ENCODE assay signal across 15 cellular contexts in the genomic region with DNA sequence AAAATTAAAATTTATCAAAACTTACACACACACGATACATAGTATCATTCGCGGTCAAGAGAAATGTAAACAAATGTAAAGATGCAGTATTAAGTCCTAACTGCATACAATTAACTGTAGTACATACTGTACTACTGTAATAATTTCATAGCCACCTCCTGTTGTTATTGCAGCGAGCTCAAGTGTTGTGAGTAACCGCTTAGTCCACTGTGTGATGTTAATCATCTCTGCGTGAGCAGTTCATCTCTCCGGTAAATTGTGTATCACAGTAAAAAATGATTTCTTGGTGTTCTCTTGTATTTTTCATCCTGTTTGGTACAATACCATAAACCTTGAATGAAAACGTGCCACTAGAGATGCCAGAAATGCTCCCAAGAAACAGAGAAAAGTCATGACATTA. TPM values are rescaled to one million over a fixed set of nuclear protein-coding genes. Genes with fewer than 3 reads are reported as not detected.
DNase-seq lines count a peak whose midpoint lies in the region; ATAC-seq and TF ChIP-seq lines count a peak whose summit lies in the region.
"Had no signal": no experiment of that assay in that cellular context is flagged by ENCODE, and none has a peak within 500 bp of the region (broad histone marks: within the 10 kb centered on the region; RNA-seq: fewer than 3 reads in every experiment).

No MANE protein-coding gene starts in this region.

- H4K5ac ChIP-seq in IMR-90 (ENCODE audit: low read depth, low read length) = no peak overlapping the region

- no peak overlapping the region for H2AK5ac ChIP-seq in IMR-90 (ENCODE audit: low read depth, low read length)

- dilution Hi-C loops in IMR-90 (cut with HindIII; ENCODE audit: low sequenced_read_pairs, unreplicated experiment) = no loop called here

- CTCF ChIA-PET in IMR-90 (lab: Yijun Ruan, JAX) = no interaction called here

- H3K9me1 ChIP-seq in IMR-90 (ENCODE audit: insufficient read depth, low read length) = peaks cover 7% of the 10 kb centered on the region

- H3K56ac ChIP-seq in IMR-90 (ENCODE audit: extremely low read depth, insufficient read depth, low read length) = no peak overlapping the region

- H3K27ac ChIP-seq in IMR-90 (ENCODE audit: insufficient read depth, low read length) = no peak overlapping the region

- in situ Hi-C loops in ACHN (cut with HindIII; ENCODE audit: low pct_ligation_motif_present, low pct_unique_long_range_greater_than_20kb, low sequenced_read_pairs) = no loop called here
- in situ Hi-C loops in IMR-90 (cut with MboI; ENCODE audit: low sequenced_read_pairs) = no loop called here
- in situ Hi-C loops in astrocyte of the spinal cord (cut with HindIII; ENCODE audit: low sequenced_read_pairs) = no loop called here

- no peak overlapping the region for H2AK9ac ChIP-seq in IMR-90 (replicated peaks; ENCODE audit: low read depth, low read length, poor library complexity)

- H3K14ac ChIP-seq in IMR-90 (replicated peaks; ENCODE audit: low read depth, low read length) = no peak overlapping the region

- H4K91ac ChIP-seq in IMR-90 (ENCODE audit: insufficient read depth, low read depth, low read length) = no peak overlapping the region

- peaks cover 14% of the 10 kb centered on the region for H3K4me1 ChIP-seq in IMR-90 (ENCODE audit: control insufficient read depth, insufficient read depth, low read length)

- H2AFZ ChIP-seq in IMR-90 (replicated peaks; ENCODE audit: low read length, poor library complexity) = no peak overlapping the region

- TF ChIP-seq POLR2A in IMR-90 (IDR thresholded peaks at IDR 0.05; ENCODE audit: low read depth, low read length) = no peak

- H3K18ac ChIP-seq in IMR-90 (ENCODE audit: low read depth, low read length) = no peak overlapping the region

- no peak overlapping the region for H2BK5ac ChIP-seq in IMR-90 (ENCODE audit: low read depth, low read length, poor library complexity, severe bottlenecking)

- POLR2A ChIA-PET in IMR-90 (lab: Charles Lee; ENCODE audit: unreplicated experiment) = no interaction called here

- WGBS in IMR-90 (ENCODE audit: extremely low coverage in 2 of 2, insufficient read length in 1 of 2), 2 experiments = no CpG with 5 or more reads among the region's 8 CpGs

- no peak overlapping the region for H3K4me2 ChIP-seq in IMR-90 (ENCODE audit: low read depth, low read length)

- no TSS peak for BruUV-seq in IMR-90 (replicated peaks; lab: Mats Ljungman, UMichigan)

- no peak overlapping the region for H2BK20ac ChIP-seq in IMR-90 (ENCODE audit: low read depth, low read length)

- H2BK15ac ChIP-seq in IMR-90 (ENCODE audit: low read depth, low read length) = 0 out of 3 replicates have a peak overlapping the region, but pooled peaks have one; percentile 20

- TF ChIP-seq RAD21 in IMR-90 (IDR thresholded peaks at IDR 0.05; ENCODE audit: low read length) = no peak

- H3K27me3 ChIP-seq in IMR-90 (ENCODE audit: control insufficient read depth, insufficient read depth, low read length) = no peaks in the 10 kb centered on the region

- intact Hi-C loops in IMR-90 (cut with micrococcal nuclease) = loop anchor here (10.0 kb wide), 1 partner anchor 248 kb away; no protein-coding TSS in a partner anchor

- H4K8ac ChIP-seq in IMR-90 (ENCODE audit: low read depth in 2 of 2, low read length in 2 of 2) = no peak overlapping the region

- peaks cover 11 to 40% of the 10 kb centered on the region in 2 experiments for H3K79me1 ChIP-seq in IMR-90 (ENCODE audit: low read depth in 1 of 2, low read length in 2 of 2)

- H4K20me1 ChIP-seq in IMR-90 (ENCODE audit: insufficient read depth, low read length) = peaks cover 4% of the 10 kb centered on the region; the same call in 1 of the 2 replicates

- H3K4ac ChIP-seq in IMR-90 (ENCODE audit: low read depth, low read length) = no peak overlapping the region

- ATAC-seq in IMR-90 (ENCODE audit: low read depth) (no peak), GM18502 (IDR thresholded peaks at IDR 0.05; ENCODE audit: poor library complexity, unreplicated experiment) (no peak)
- ATAC-seq: HCT116, Panc1 had no signal

- H3K4me3 ChIP-seq in IMR-90 (ENCODE audit: insufficient read depth, low read depth, low read length) (no peak overlapping the region), astrocyte of the spinal cord (ENCODE audit: low read depth, low read length) (peak overlapping the region; percentile 20)

- DNase-seq in ACHN = peak; percentile 74
- no peak for DNase-seq in IMR-90
- DNase-seq in astrocyte of the spinal cord (ENCODE audit: low read depth, low spot score) = peak; percentile 68
- DNase-seq in iris pigment epithelial cell (ENCODE audit: low read depth) = peak; percentile 80
- no peak for DNase-seq in GM19240 (ENCODE audit: insufficient read length, low spot score)
- DNase-seq in NCI-H526 treated with DMSO at 0.1 percent for 48 hours (lab: John Stamatoyannopoulos, UW) = no peak
- DNase-seq in hypothalamus (lab: John Stamatoyannopoulos, UW) = no peak
- DNase-seq: CD4-positive, alpha-beta T cell; NCI-H146; NCI-H2107; NCI-H446 treated with DMSO at 0.1 percent for 48 hours; Right ventricle myocardium superior had no signal

- H3K23ac ChIP-seq in IMR-90 (ENCODE audit: low read depth, low read length) = no peak overlapping the region

- no peak overlapping the region for H2BK120ac ChIP-seq in IMR-90 (ENCODE audit: low read depth, low read length)

- no peaks in the 10 kb centered on the region for H3K9me3 ChIP-seq in IMR-90 (ENCODE audit: control insufficient read depth, insufficient read depth, low read length)

- no peaks in the 10 kb centered on the region; the same call in 1 of the 2 replicates for H3K36me3 ChIP-seq in IMR-90 (ENCODE audit: control insufficient read depth, insufficient read depth, low read length)

- no peak overlapping the region for H3K9ac ChIP-seq in IMR-90 (ENCODE audit: low read depth, low read length)

- TF ChIP-seq CTCF in IMR-90 (conservative IDR thresholded peaks at IDR 0.05; ENCODE audit: low read depth, low read length) (no peak), astrocyte of the spinal cord (IDR thresholded peaks at IDR 0.05; ENCODE audit: low read depth, low read length) (no peak)

TF ChIP-seq in IMR-90, 13 proteins besides CTCF, POLR2A, EP300 and RAD21:
- TF ChIP-seq MAZ (IDR thresholded peaks at IDR 0.05; ENCODE audit: borderline replicate concordance, low read depth, low read length) (no peak), FOS (IDR thresholded peaks at IDR 0.05; ENCODE audit: low read depth, low read length) (no peak), BHLHE40 (IDR thresholded peaks at IDR 0.05; ENCODE audit: low read depth, low read length) (no peak), RCOR1 (IDR thresholded peaks at IDR 0.05; ENCODE audit: insufficient replicate concordance, low read length) (no peak), NFE2L2 (IDR thresholded peaks at IDR 0.05; ENCODE audit: low read depth, low read length) (no peak), CHD1 (IDR thresholded peaks at IDR 0.05; ENCODE audit: low read depth, low read length) (no peak), SMC3 (IDR thresholded peaks at IDR 0.05; ENCODE audit: low read depth, low read length) (no peak), MAFK (IDR thresholded peaks at IDR 0.05; ENCODE audit: low read depth, low read length) (no peak), MXI1 (IDR thresholded peaks at IDR 0.05; ENCODE audit: borderline replicate concordance, low read depth, low read length) (no peak), CEBPB (IDR thresholded peaks at IDR 0.05; ENCODE audit: low read depth, low read length) (no peak)
- TF ChIP-seq, protein P1, sequence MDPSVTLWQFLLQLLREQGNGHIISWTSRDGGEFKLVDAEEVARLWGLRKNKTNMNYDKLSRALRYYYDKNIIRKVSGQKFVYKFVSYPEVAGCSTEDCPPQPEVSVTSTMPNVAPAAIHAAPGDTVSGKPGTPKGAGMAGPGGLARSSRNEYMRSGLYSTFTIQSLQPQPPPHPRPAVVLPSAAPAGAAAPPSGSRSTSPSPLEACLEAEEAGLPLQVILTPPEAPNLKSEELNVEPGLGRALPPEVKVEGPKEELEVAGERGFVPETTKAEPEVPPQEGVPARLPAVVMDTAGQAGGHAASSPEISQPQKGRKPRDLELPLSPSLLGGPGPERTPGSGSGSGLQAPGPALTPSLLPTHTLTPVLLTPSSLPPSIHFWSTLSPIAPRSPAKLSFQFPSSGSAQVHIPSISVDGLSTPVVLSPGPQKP (IDR thresholded peaks at IDR 0.05; ENCODE audit: borderline replicate concordance, low read depth, low read length) = no peak
- TF ChIP-seq, protein P2, sequence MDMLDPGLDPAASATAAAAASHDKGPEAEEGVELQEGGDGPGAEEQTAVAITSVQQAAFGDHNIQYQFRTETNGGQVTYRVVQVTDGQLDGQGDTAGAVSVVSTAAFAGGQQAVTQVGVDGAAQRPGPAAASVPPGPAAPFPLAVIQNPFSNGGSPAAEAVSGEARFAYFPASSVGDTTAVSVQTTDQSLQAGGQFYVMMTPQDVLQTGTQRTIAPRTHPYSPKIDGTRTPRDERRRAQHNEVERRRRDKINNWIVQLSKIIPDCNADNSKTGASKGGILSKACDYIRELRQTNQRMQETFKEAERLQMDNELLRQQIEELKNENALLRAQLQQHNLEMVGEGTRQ (IDR thresholded peaks at IDR 0.05; ENCODE audit: low read depth, low read length) = no peak

RNA-seq across cellular contexts. Expression of a gene that starts 6.5 kb away (rescaled TPM):
- 102 and 104 TPM in 2 replicates for total RNA-seq in IMR-90 (2012; rRNA removed)
- polyA plus RNA-seq in IMR-90 (2012; rRNA removed) = 45.0 and 45.1 TPM in 2 replicates
- polyA plus RNA-seq in IMR-90 (2012; cell fraction: cytosol; rRNA removed) = 14.0 and 14.1 TPM in 2 replicates
- 26.2 and 55.5 TPM in 2 replicates for polyA plus RNA-seq in IMR-90 (2012; cell fraction: nucleus; rRNA removed; ENCODE audit: low replicate concordance)

Comparison
In these comparisons a context has a peak if more than half of its experiments do, and no peak if none do; other contexts are left out.
1. DNase-seq: peak in ACHN (single experiment), astrocyte of the spinal cord (single experiment) and iris pigment epithelial cell (single experiment); none in IMR-90 (single experiment), GM19240 (single experiment), NCI-H526 treated with DMSO at 0.1 percent for 48 hours (single experiment) and hypothalamus (0 of 51).